In genomic region chr5:63249960-63250359, GRCh38 we compare ENCODE assay signal across 19 cellular contexts.
DNase-seq lines count a peak whose midpoint lies in the region; ATAC-seq and TF ChIP-seq lines count a peak whose summit lies in the region.
"Had no signal": no experiment of that assay in that cellular context is flagged by ENCODE, and none has a peak within 500 bp of the region (broad histone marks: within the 10 kb centered on the region; RNA-seq: fewer than 3 reads in every experiment).

No MANE protein-coding gene starts in this region.

- H3K4me3 ChIP-seq in GM23248 (no peak overlapping the region), PC-3 (ENCODE audit: low read length) (no peak overlapping the region), fibroblast of mammary gland (ENCODE audit: control insufficient read depth, low read depth, low read length) (no peak overlapping the region), left ventricle myocardium inferior (no peak overlapping the region), colonic mucosa (no peak overlapping the region)
- H3K4me3 ChIP-seq: GM12878 had no signal

- no peaks in the 10 kb centered on the region for H3K36me3 ChIP-seq in GM23248 (ENCODE audit: low read depth)
- no peaks in the 10 kb centered on the region for H3K36me3 ChIP-seq in PC-3 (ENCODE audit: low read depth, low read length)
- no peaks in the 10 kb centered on the region for H3K36me3 ChIP-seq in left ventricle myocardium inferior
- no peaks in the 10 kb centered on the region for H3K36me3 ChIP-seq in colonic mucosa

- POLR2A ChIA-PET in PC-3 (lab: Charles Lee; ENCODE audit: unreplicated experiment) = interaction anchor here (0.7 kb wide), 2 partner anchors 11 to 29 kb away, joined by 3 to 5 read pairs; no protein-coding TSS in a partner anchor

- H3K79me2 ChIP-seq in GM23248 (ENCODE audit: insufficient read depth) = no peaks in the 10 kb centered on the region
- no peaks in the 10 kb centered on the region for H3K79me2 ChIP-seq in PC-3 (ENCODE audit: low read length)

- peak; percentile 13 for DNase-seq in GM23248
- peak; percentile 42 for DNase-seq in PC-3
- DNase-seq in fibroblast of mammary gland (ENCODE audit: low read depth) = peak; percentile 29
- DNase-seq in iris pigment epithelial cell (ENCODE audit: low read depth) = peak; percentile 18
- DNase-seq in left ventricle myocardium inferior = no peak
- DNase-seq in NCI-H2227 (lab: John Stamatoyannopoulos, UW; ENCODE audit: unreplicated experiment) = no peak
- no peak for DNase-seq in occipital lobe (lab: John Stamatoyannopoulos, UW)
- no peak for DNase-seq in colonic mucosa
- DNase-seq: C1 segment of cervical spinal cord; Calu3; CD4-positive, alpha-beta memory T cell; COR-L47; DMS79; EL; GDM1; GOT3; H7; HCEC 1CT had no signal

- CTCF ChIA-PET in PC-3 (lab: Charles Lee) = no interaction called here

- H4K20me1 ChIP-seq in GM23248 (ENCODE audit: insufficient read depth) = no peaks in the 10 kb centered on the region
- no peaks in the 10 kb centered on the region for H4K20me1 ChIP-seq in PC-3 (ENCODE audit: low read length)

- peaks cover 10% of the 10 kb centered on the region; the same call in 1 of the 2 replicates for H3K4me1 ChIP-seq in GM23248 (ENCODE audit: insufficient read depth)
- H3K4me1 ChIP-seq in PC-3 (ENCODE audit: insufficient read depth, low read length) = peaks cover 12% of the 10 kb centered on the region; the same call in 1 of the 2 replicates
- H3K4me1 ChIP-seq in left ventricle myocardium inferior = no peaks in the 10 kb centered on the region
- H3K4me1 ChIP-seq in colonic mucosa = no peaks in the 10 kb centered on the region

- H3K27ac ChIP-seq in GM23248 = no peak overlapping the region
- H3K27ac ChIP-seq in PC-3 (ENCODE audit: low read length) = no peak overlapping the region
- no peak overlapping the region for H3K27ac ChIP-seq in left ventricle myocardium inferior (replicated peaks)
- H3K27ac ChIP-seq in colonic mucosa = no peak overlapping the region

- H3F3A ChIP-seq in GM23248 (ENCODE audit: insufficient read depth) (0 out of 2 replicates have a peak, but pooled peaks cover 8% of the 10 kb centered on the region), PC-3 (ENCODE audit: low read length, unreplicated experiment) (no peaks in the 10 kb centered on the region)

- H3K4me2 ChIP-seq in GM23248 (ENCODE audit: unreplicated experiment) (no peak overlapping the region), PC-3 (ENCODE audit: low read length) (no peak overlapping the region)

- in situ Hi-C loops in GM23248 (cut with MboI) = no loop called here

- ATAC-seq in PC-3 = peak; percentile 83
- ATAC-seq: GM12878 had no signal

- H3K27me3 ChIP-seq in GM23248 (replicated peaks; ENCODE audit: insufficient read depth) (no peaks in the 10 kb centered on the region; the same call in 1 of the 2 replicates), PC-3 (ENCODE audit: low read length) (no peaks in the 10 kb centered on the region), left ventricle myocardium inferior (ENCODE audit: low read depth) (no peaks in the 10 kb centered on the region), colonic mucosa (no peaks in the 10 kb centered on the region)

- H3K9me3 ChIP-seq in GM23248 (ENCODE audit: low read depth) (no peaks in the 10 kb centered on the region), PC-3 (ENCODE audit: low read length) (no peaks in the 10 kb centered on the region), left ventricle myocardium inferior (replicated peaks) (no peaks in the 10 kb centered on the region), colonic mucosa (no peaks in the 10 kb centered on the region)

- no peak overlapping the region for H3K9ac ChIP-seq in GM23248
- no peak overlapping the region for H3K9ac ChIP-seq in PC-3 (ENCODE audit: low read length)
- H3K9ac ChIP-seq in colonic mucosa (ENCODE audit: low read depth in 2 of 2, low read length in 2 of 2) = no peak overlapping the region

- H2AFZ ChIP-seq in GM23248 (no peak overlapping the region), PC-3 (ENCODE audit: low read length) (no peak overlapping the region)

- intact Hi-C loops in PC-3 (cut with micrococcal nuclease) = loop anchor here (5.0 kb wide), 3 partner anchors 78 to 152 kb away; no protein-coding TSS in a partner anchor
- intact Hi-C loops in left ventricle myocardium inferior (cut with micrococcal nuclease) = no loop called here
- intact Hi-C loops in colonic mucosa (cut with DNase I) = no loop called here

- WGBS in GM23248 (ENCODE audit: low coverage in 1 of 2, low lambda C conversion rate in 2 of 2, missing lambda C conversion rate in 2 of 2), 2 experiments = 51 to 60% methylated on average over 2 of the region's 2 CpGs

- BruUV-seq in PC-3 (replicated peaks; lab: Mats Ljungman, UMichigan) = no TSS peak

- H3K9me2 ChIP-seq in GM23248 (ENCODE audit: insufficient read depth) (no peaks in the 10 kb centered on the region), PC-3 (replicated peaks; ENCODE audit: low read length) (no peaks in the 10 kb centered on the region)

- TF ChIP-seq CTCF in PC-3 (conservative IDR thresholded peaks at IDR 0.05; ENCODE audit: low read depth, low read length) (no peak), fibroblast of mammary gland (conservative IDR thresholded peaks at IDR 0.05; ENCODE audit: control insufficient read depth, insufficient read depth, low read depth, low read length) (no peak), left ventricle myocardium inferior (IDR thresholded peaks at IDR 0.05; ENCODE audit: borderline replicate concordance) (no peak), colonic mucosa (IDR thresholded peaks at IDR 0.05) (no peak)

Comparison
In these comparisons a context has a peak if more than half of its experiments do, and no peak if none do; other contexts are left out.
1. DNase-seq: peak in GM23248 (single experiment), PC-3 (single experiment), fibroblast of mammary gland (single experiment) and iris pigment epithelial cell (single experiment); none in left ventricle myocardium inferior (single experiment), NCI-H2227 (single experiment), occipital lobe (single experiment) and colonic mucosa (single experiment).